27 cellular contexts compared by ENCODE assay signal in genomic region chr20:44447827-44448419, GRCh38.
"Had no signal": no experiment of that assay in that cellular context is flagged by ENCODE, and none has a peak within 500 bp of the region (broad histone marks: within the 10 kb centered on the region; RNA-seq: fewer than 3 reads in every experiment).

No MANE protein-coding gene starts in this region.

- H3K36me3 Mint-ChIP-seq: activated CD8-positive, alpha-beta memory T cell treated with anti-CD3 and anti-CD28 coated beads, Interleukin-2, amount 10 ng/mL, durations not matched to agents 7 days and 5 days; activated naive CD4-positive, alpha-beta T cell treated with anti-CD3 and anti-CD28 coated beads, Interleukin-2, amount 50 U/mL, for 24 hours had no signal

- H3K27ac ChIP-seq: esophagus muscularis mucosa, foreskin keratinocyte, heart left ventricle, left ventricle myocardium inferior, parathyroid adenoma, psoas muscle, testis, uterus had no signal

- H3K4me1 ChIP-seq: foreskin keratinocyte, heart left ventricle, left ventricle myocardium inferior, parathyroid adenoma, psoas muscle, testis, uterus had no signal

- H3K4me3 Mint-ChIP-seq: activated CD4-positive, alpha-beta T cell treated with anti-CD3 and anti-CD28 coated beads for 36 hours; activated CD8-positive, alpha-beta memory T cell treated with anti-CD3 and anti-CD28 coated beads, Interleukin-2, amount 10 ng/mL, durations not matched to agents 7 days and 5 days; activated CD8-positive, alpha-beta T cell treated with anti-CD3 and anti-CD28 coated beads, Interleukin-2, amount 10 ng/mL, durations not matched to agents 7 days and 5 days; activated naive CD4-positive, alpha-beta T cell treated with anti-CD3 and anti-CD28 coated beads, Interleukin-2, amount 50 U/mL, for 24 hours; central memory CD8-positive, alpha-beta T cell had no signal

- DNase-seq: activated CD4-positive, alpha-beta T cell treated with anti-CD3 and anti-CD28 coated beads for 36 hours; activated CD4-positive, CD25-positive, alpha-beta regulatory T cell; activated CD8-positive, alpha-beta memory T cell treated with anti-CD3 and anti-CD28 coated beads, Interleukin-2, amount 10 ng/mL, durations not matched to agents 7 days and 5 days; activated CD8-positive, alpha-beta T cell treated with anti-CD3 and anti-CD28 coated beads, Interleukin-2, amount 10 ng/mL, durations not matched to agents 7 days and 5 days; activated T-cell treated with anti-CD3 and anti-CD28 coated beads, Interleukin-2, amount 50 U/mL, for 48 hours; anterior cingulate cortex; dermis blood vessel endothelial cell; effector CD4-positive, alpha-beta T cell; foreskin keratinocyte; heart left ventricle; kidney glomerular epithelial cell; left ventricle myocardium inferior; occipital lobe; psoas muscle; stimulated activated CD4-positive, alpha-beta T cell treated with anti-CD3 and anti-CD28 coated beads, Interleukin-15, amount 100 ng/mL, for 24 hours; stimulated activated CD4-positive, alpha-beta T cell treated with anti-CD3 and anti-CD28 coated beads, Interleukin-2, amount 100 ng/mL, for 24 hours; stimulated activated naive CD8-positive, alpha-beta T cell treated with anti-CD3 and anti-CD28 coated beads, Interleukin-15, Interleukin-2, amounts not matched to agents 100 U/mL and 50 U/mL, for 24 hours; testis; trophoblast cell; uterus had no signal

- H3K9me3 Mint-ChIP-seq: activated naive CD4-positive, alpha-beta T cell treated with anti-CD3 and anti-CD28 coated beads, Interleukin-2, amount 50 U/mL, for 24 hours; activated T-helper 2 cell treated with anti-CD3 and anti-CD28 coated beads, Interferon-gamma antibody, Interleukin-2, Interleukin-4, amounts not matched to agents 10 μg/mL and 5 μg/mL and 100 μg/mL, durations not matched to agents 14 hours and 24 hours and 36 hours; central memory CD8-positive, alpha-beta T cell had no signal

- H3K4me3 ChIP-seq: esophagus muscularis mucosa, heart left ventricle, left ventricle myocardium inferior, psoas muscle, testis, uterus had no signal

- H3K27me3 Mint-ChIP-seq: activated naive CD4-positive, alpha-beta T cell treated with anti-CD3 and anti-CD28 coated beads, Interleukin-2, amount 50 U/mL, for 24 hours had no signal

- H3K27me3 ChIP-seq: esophagus muscularis mucosa, foreskin keratinocyte, testis, uterus had no signal

- H3K36me3 ChIP-seq: esophagus muscularis mucosa, heart left ventricle, left ventricle myocardium inferior, uterus had no signal

- H3K4me1 Mint-ChIP-seq: activated CD4-positive, alpha-beta T cell treated with anti-CD3 and anti-CD28 coated beads for 36 hours; activated CD8-positive, alpha-beta memory T cell treated with anti-CD3 and anti-CD28 coated beads, Interleukin-2, amount 10 ng/mL, durations not matched to agents 7 days and 5 days; activated naive CD4-positive, alpha-beta T cell treated with anti-CD3 and anti-CD28 coated beads, Interleukin-2, amount 50 U/mL, for 24 hours; central memory CD8-positive, alpha-beta T cell had no signal

- H3K9me3 ChIP-seq: esophagus muscularis mucosa, heart left ventricle, left ventricle myocardium inferior, psoas muscle, testis, uterus had no signal

- H3K27ac Mint-ChIP-seq: activated CD4-positive, alpha-beta T cell treated with anti-CD3 and anti-CD28 coated beads for 36 hours; activated CD8-positive, alpha-beta memory T cell treated with anti-CD3 and anti-CD28 coated beads, Interleukin-2, amount 10 ng/mL, durations not matched to agents 7 days and 5 days; activated CD8-positive, alpha-beta T cell treated with anti-CD3 and anti-CD28 coated beads, Interleukin-2, amount 10 ng/mL, durations not matched to agents 7 days and 5 days; activated naive CD4-positive, alpha-beta T cell treated with anti-CD3 and anti-CD28 coated beads, Interleukin-2, amount 50 U/mL, for 24 hours; activated T-helper 2 cell treated with anti-CD3 and anti-CD28 coated beads, Interferon-gamma antibody, Interleukin-2, Interleukin-4, amounts not matched to agents 10 μg/mL and 5 μg/mL and 100 μg/mL, durations not matched to agents 14 hours and 24 hours and 36 hours had no signal

- H3K9ac ChIP-seq: parathyroid adenoma had no signal

- FAIRE-seq: bronchial epithelial cell, colon had no signal

- ATAC-seq: activated CD4-positive, alpha-beta T cell treated with anti-CD3 and anti-CD28 coated beads for 36 hours; activated CD8-positive, alpha-beta memory T cell treated with anti-CD3 and anti-CD28 coated beads, Interleukin-2, amount 10 ng/mL, durations not matched to agents 7 days and 5 days; activated CD8-positive, alpha-beta T cell treated with anti-CD3 and anti-CD28 coated beads, Interleukin-2, amount 10 ng/mL, durations not matched to agents 7 days and 5 days; foreskin keratinocyte; heart left ventricle; psoas muscle; stimulated activated naive CD8-positive, alpha-beta T cell treated with anti-CD3 and anti-CD28 coated beads, Interleukin-15, Interleukin-2, amounts not matched to agents 100 U/mL and 50 U/mL, for 24 hours had no signal
